8 cellular contexts compared by ENCODE assay signal in genomic region chr22:31085493-31085824, GRCh38. TPM values are rescaled to one million over a fixed set of nuclear protein-coding genes. Genes with fewer than 3 reads are reported as not detected.
DNase-seq lines count a peak whose midpoint lies in the region; ATAC-seq and TF ChIP-seq lines count a peak whose summit lies in the region.

No MANE protein-coding gene starts in this region.

- ATAC-seq in HG03039 (IDR thresholded peaks at IDR 0.05; ENCODE audit: unreplicated experiment): no peak

- H3K36me3 ChIP-seq in brain microvascular endothelial cell (replicated peaks): peaks cover 48% of the 10 kb centered on the region

- H3K4me1 Mint-ChIP-seq in activated T-cell treated with anti-CD3 and anti-CD28 coated beads, Interleukin-2, amount 50 U/mL, for 24 hours (ENCODE audit: low read depth): peaks cover 41% of the 10 kb centered on the region

- peak overlapping the region; percentile 96 for H3K27ac Mint-ChIP-seq in activated T-cell treated with anti-CD3 and anti-CD28 coated beads, Interleukin-2, amount 50 U/mL, for 24 hours

- TF ChIP-seq CTCF in brain microvascular endothelial cell (IDR thresholded peaks at IDR 0.05; ENCODE audit: low read depth, low read length, missing control alignments): no peak

- H3K27ac ChIP-seq in brain microvascular endothelial cell (peak overlapping the region; percentile 72), layer of hippocampus (ENCODE audit: low read depth, low read length) (peak overlapping the region; percentile 98), temporal lobe (ENCODE audit: low read depth, low read length) (peak overlapping the region; percentile 95)

- H3K4me3 Mint-ChIP-seq in activated T-cell treated with anti-CD3 and anti-CD28 coated beads, Interleukin-2, amount 50 U/mL, for 24 hours: peak overlapping the region; percentile 91

- no peaks in the 10 kb centered on the region for H3K27me3 Mint-ChIP-seq in activated T-cell treated with anti-CD3 and anti-CD28 coated beads, Interleukin-2, amount 50 U/mL, for 24 hours

- DNase-seq in activated T-cell treated with anti-CD3 and anti-CD28 coated beads, Interleukin-2, amount 50 U/mL, for 24 hours: no peak
- no peak for DNase-seq in activated T-cell treated with anti-CD3 and anti-CD28 coated beads, Interleukin-2, amount 50 U/mL, for 1 hour
- DNase-seq in brain microvascular endothelial cell (no peak), SIG-M5 (lab: John Stamatoyannopoulos, UW) (no peak)
- no peak for DNase-seq in stimulated activated naive CD4-positive, alpha-beta T cell (lab: John Stamatoyannopoulos, UW)

- H3K27me3 ChIP-seq in brain microvascular endothelial cell (replicated peaks) (no peaks in the 10 kb centered on the region), layer of hippocampus (ENCODE audit: control insufficient read depth, insufficient read depth, low read length) (no peaks in the 10 kb centered on the region)

- in situ Hi-C loops in brain microvascular endothelial cell (cut with HindIII; ENCODE audit: low pct_ligation_motif_present, low sequenced_read_pairs): no loop called here

- H3K4me3 ChIP-seq in brain microvascular endothelial cell (ENCODE audit: low read depth, low read length): peak overlapping the region; percentile 64

- H3K36me3 Mint-ChIP-seq in activated T-cell treated with anti-CD3 and anti-CD28 coated beads, Interleukin-2, amount 50 U/mL, for 24 hours (ENCODE audit: low read depth): peaks cover 9% of the 10 kb centered on the region

- no peaks in the 10 kb centered on the region for H3K9me3 Mint-ChIP-seq in activated T-cell treated with anti-CD3 and anti-CD28 coated beads, Interleukin-2, amount 50 U/mL, for 24 hours

RNA-seq across cellular contexts. Expression of gene SMTN, which starts 4.3 kb away (rescaled TPM):
- total RNA-seq in temporal lobe: 8.9 TPM

RNA-seq across cellular contexts. Expression of gene SELENOM, which starts 21.9 kb away (rescaled TPM):
- total RNA-seq in temporal lobe: 18.4 TPM

RNA-seq across cellular contexts. Expression of gene INPP5J, which starts 37.3 kb away (rescaled TPM):
- total RNA-seq in temporal lobe: 2.5 TPM

RNA-seq across cellular contexts. Expression of gene PLA2G3, which starts 54.8 kb away (rescaled TPM):
- total RNA-seq in temporal lobe: under 0.01 TPM
